Comparison of ENCODE assay signal across 15 cellular contexts in the genomic region with DNA sequence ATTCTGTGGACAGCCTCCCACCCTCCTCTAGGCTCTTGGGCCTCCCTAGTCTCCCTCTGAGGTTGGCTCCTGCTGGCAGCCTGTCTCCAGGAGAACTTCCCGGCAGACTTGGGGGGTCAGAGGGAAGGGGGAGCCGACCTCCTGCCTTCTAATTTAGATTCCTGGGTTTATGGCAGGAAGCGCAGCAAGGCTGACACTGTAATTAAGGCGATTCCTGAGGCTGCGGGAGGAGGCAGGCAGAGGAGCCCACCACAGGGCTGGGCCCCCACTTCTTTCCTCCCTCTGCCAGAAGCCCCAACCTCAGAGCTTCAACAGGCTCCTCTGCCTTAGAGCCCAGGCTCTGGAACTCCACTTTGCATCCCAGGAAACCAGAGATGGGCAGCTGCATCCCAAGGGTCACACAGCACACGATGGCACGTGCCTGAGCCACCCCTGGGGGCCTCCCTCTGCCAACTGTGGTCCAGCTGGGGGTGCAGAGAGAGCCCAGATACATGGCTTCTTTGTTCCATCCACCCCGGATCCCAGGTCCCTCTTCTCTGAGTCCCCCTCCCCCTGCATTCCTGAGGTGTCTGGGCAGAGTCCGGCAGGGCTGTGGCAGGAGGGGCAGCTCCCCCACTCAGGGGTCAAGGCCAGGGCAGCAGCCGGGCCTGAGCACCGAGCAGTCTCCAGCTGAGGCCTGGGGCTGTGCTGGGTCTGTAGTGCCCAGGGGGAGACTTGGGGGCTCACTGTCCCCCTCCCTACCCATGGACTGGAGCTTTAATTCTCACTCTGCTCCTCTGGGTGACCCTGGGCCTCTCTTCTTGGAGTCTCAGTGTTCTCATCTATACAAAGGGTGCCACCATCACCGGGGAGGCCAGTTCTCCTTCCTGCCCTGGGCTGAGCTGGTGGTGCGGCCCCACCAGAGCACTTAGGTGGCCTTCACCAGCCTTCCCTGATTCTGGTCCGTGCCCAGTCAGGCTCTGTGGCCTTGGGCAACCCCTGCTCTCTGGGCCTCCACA. TPM values are rescaled to one million over a fixed set of nuclear protein-coding genes. Genes with fewer than 3 reads are reported as not detected.
DNase-seq lines count a peak whose midpoint lies in the region; ATAC-seq, FAIRE-seq and TF ChIP-seq lines count a peak whose summit lies in the region.
"Had no signal": no experiment of that assay in that cellular context is flagged by ENCODE, and none has a peak within 500 bp of the region (broad histone marks: within the 10 kb centered on the region; RNA-seq: fewer than 3 reads in every experiment).

No MANE protein-coding gene starts in this region.

- no peaks in the 10 kb centered on the region for H3K9me3 ChIP-seq in HEK293 (ENCODE audit: control insufficient read depth, insufficient read depth, low read depth, low read length)
- H3K9me3 ChIP-seq in astrocyte (ENCODE audit: insufficient read depth, low read depth, low read length): no peaks in the 10 kb centered on the region
- peaks cover 8% of the 10 kb centered on the region for H3K9me3 ChIP-seq in HepG2 (ENCODE audit: low read length)
- no peaks in the 10 kb centered on the region for H3K9me3 ChIP-seq in testis
- H3K9me3 ChIP-seq in sigmoid colon: peaks cover 0 to 8% (median 5%) of the 10 kb centered on the region in 4 donors
- no peaks in the 10 kb centered on the region for H3K9me3 ChIP-seq in colonic mucosa

- no peaks in the 10 kb centered on the region for H4K20me1 ChIP-seq in astrocyte (ENCODE audit: insufficient read depth, low read length)
- H4K20me1 ChIP-seq in HepG2 (ENCODE audit: insufficient read depth, low read length): no peaks in the 10 kb centered on the region

- no peak for TF ChIP-seq POLR2A in HepG2 (IDR thresholded peaks at IDR 0.05; ENCODE audit: insufficient read depth in 1 of 2, low read depth in 2 of 2, low read length in 2 of 2)
- TF ChIP-seq POLR2A in testis (IDR thresholded peaks at IDR 0.05): no peak
- no peak for TF ChIP-seq POLR2A in sigmoid colon (IDR thresholded peaks at IDR 0.05)

- peak; percentile 53 for ATAC-seq in HepG2
- ATAC-seq: CD8-positive, alpha-beta T cell had no signal

- H3K4me1 ChIP-seq in HEK293 (ENCODE audit: control insufficient read depth, insufficient read depth, low read length) (no peaks in the 10 kb centered on the region), astrocyte (ENCODE audit: insufficient read depth, low read length) (peaks cover 34% of the 10 kb centered on the region), HepG2 (ENCODE audit: insufficient read depth, low read length) (peaks cover 79% of the 10 kb centered on the region), testis (peaks cover 25% of the 10 kb centered on the region), sigmoid colon (peaks cover 0 to 19% (median 3%) of the 10 kb centered on the region in 4 donors), colonic mucosa (no peaks in the 10 kb centered on the region)

- no peak overlapping the region for H3K4me3 ChIP-seq in HEK293 (ENCODE audit: low read depth, low read length)
- H3K4me3 ChIP-seq in astrocyte (ENCODE audit: insufficient read depth, low read depth, low read length): no peak overlapping the region
- peak overlapping the region in 1 of 3 experiments; percentile 36; a peak in 1 of 6 replicates for H3K4me3 ChIP-seq in HepG2 (replicated peaks in 1 of 3; ENCODE audit: insufficient read depth in 1 of 3, low read depth in 2 of 3, low read length in 3 of 3)
- no peak overlapping the region for H3K4me3 ChIP-seq in testis
- H3K4me3 ChIP-seq in sigmoid colon: no peak overlapping the region
- H3K4me3 ChIP-seq in colonic mucosa: no peak overlapping the region
- H3K4me3 ChIP-seq: skin epidermis had no signal

- no peaks in the 10 kb centered on the region for H3K27me3 Mint-ChIP-seq in astrocyte (ENCODE audit: low read depth, unreplicated experiment)

- FAIRE-seq in astrocyte (lab: Jason Lieb, UNC) (no peak), HepG2 (lab: Jason Lieb, UNC) (peak; percentile 67)

- peak overlapping the region; percentile 75 for H3K27ac Mint-ChIP-seq in astrocyte (ENCODE audit: unreplicated experiment)
- H3K27ac Mint-ChIP-seq: activated naive CD4-positive, alpha-beta T cell treated with anti-CD3 and anti-CD28 coated beads for 36 hours; CD8-positive, alpha-beta T cell had no signal

- TF ChIP-seq CTCF in HEK293 (tag by site-specific recombination; IDR thresholded peaks at IDR 0.05): no peak
- TF ChIP-seq CTCF in astrocyte (IDR thresholded peaks at IDR 0.05; ENCODE audit: insufficient read depth, low read depth, low read length): no peak
- no peak; the same call in 1 of the 2 replicates for TF ChIP-seq CTCF in HepG2 (CRISPR knock-in tag; IDR thresholded peaks at IDR 0.05)
- TF ChIP-seq CTCF in testis (IDR thresholded peaks at IDR 0.05): no peak
- no peak for TF ChIP-seq CTCF in sigmoid colon (IDR thresholded peaks at IDR 0.05)
- no peak for TF ChIP-seq CTCF in colonic mucosa (IDR thresholded peaks at IDR 0.05)

- TF ChIP-seq RAD21 in HepG2 (CRISPR knock-in tag; IDR thresholded peaks at IDR 0.05): no peak

- H3K4me2 ChIP-seq in astrocyte (ENCODE audit: low read length): peak overlapping the region; percentile 48
- H3K4me2 ChIP-seq in HepG2 (ENCODE audit: low read depth, low read length): peak overlapping the region; percentile 74

- H3K36me3 Mint-ChIP-seq in astrocyte (ENCODE audit: low read depth, unreplicated experiment): peaks cover 2% of the 10 kb centered on the region
- H3K36me3 Mint-ChIP-seq: CD8-positive, alpha-beta T cell had no signal

- H3K4me3 Mint-ChIP-seq in astrocyte (ENCODE audit: unreplicated experiment): no peak overlapping the region
- H3K4me3 Mint-ChIP-seq: activated naive CD4-positive, alpha-beta T cell treated with anti-CD3 and anti-CD28 coated beads for 36 hours; CD8-positive, alpha-beta T cell; central memory CD8-positive, alpha-beta T cell had no signal

- H3K36me3 ChIP-seq in HEK293 (ENCODE audit: control insufficient read depth in 2 of 2, insufficient read depth in 1 of 2, low read length in 2 of 2) (no peaks in the 10 kb centered on the region), astrocyte (ENCODE audit: insufficient read depth, low read length) (no peaks in the 10 kb centered on the region), HepG2 (replicated peaks in 1 of 2; ENCODE audit: control insufficient read depth in 1 of 2, insufficient read depth in 2 of 2, low read length in 2 of 2) (no peaks in the 10 kb centered on the region), testis (ENCODE audit: low read depth, missing control alignments) (no peaks in the 10 kb centered on the region), sigmoid colon (no peaks in the 10 kb centered on the region), colonic mucosa (no peaks in the 10 kb centered on the region)

- H3K79me2 ChIP-seq in astrocyte (ENCODE audit: insufficient read depth, low read length): no peaks in the 10 kb centered on the region
- H3K79me2 ChIP-seq in HepG2 (ENCODE audit: insufficient read depth, low read length): no peaks in the 10 kb centered on the region

- 3% methylated on average over 4 of the region's 14 CpGs for WGBS in HepG2 (ENCODE audit: low lambda C conversion rate)
- 45 to 65% methylated on average over 7 to 14 of the region's 14 CpGs for WGBS in testis, 2 donors
- WGBS in sigmoid colon, 2 donors: 57 to 74% methylated on average over 14 of the region's 14 CpGs

- BruUV-seq in HepG2 (replicated peaks; lab: Mats Ljungman, UMichigan): no TSS peak

- H3K27me3 ChIP-seq in astrocyte (ENCODE audit: insufficient read depth, low read length) (no peaks in the 10 kb centered on the region), HepG2 (ENCODE audit: control insufficient read depth in 1 of 2, insufficient read depth in 2 of 2, low read length in 2 of 2) (peaks cover 5 to 16% of the 10 kb centered on the region in 2 experiments; a peak in 4 of 5 replicates), testis (no peaks in the 10 kb centered on the region), sigmoid colon (no peaks in the 10 kb centered on the region), colonic mucosa (no peaks in the 10 kb centered on the region)

- peaks cover 11% of the 10 kb centered on the region for H3K9me3 Mint-ChIP-seq in astrocyte (ENCODE audit: unreplicated experiment)

- intact Hi-C loops in HepG2 (cut with micrococcal nuclease; ENCODE audit: unreplicated experiment): loop anchor here (2.0 kb wide), 2 partner anchors 16 to 30 kb away; no protein-coding TSS in a partner anchor
- intact Hi-C loops in testis (cut with DNase I; ENCODE audit: low total_unique reads): no loop called here
- intact Hi-C loops in sigmoid colon (cut with DNase I): no loop called here
- intact Hi-C loops in colonic mucosa (cut with DNase I): no loop called here

- POLR2A ChIA-PET in HEK293 (lab: Yijun Ruan, JAX) (interaction anchor here (0.8 to 1.5 kb wide), 3 partner anchors 30 to 43 kb away, joined by 3 read pairs; partner anchors contain the start of gene EPHA2), HepG2 (lab: Yijun Ruan, JAX) (interaction anchor here (0.9 to 2.2 kb wide), 5 partner anchors 9 to 69 kb away, joined by 3 to 13 read pairs (median 5); partner anchors contain the start of gene EPHA2)

- peaks cover 36% of the 10 kb centered on the region for H3K4me1 Mint-ChIP-seq in astrocyte (ENCODE audit: low read depth, unreplicated experiment)

- peak overlapping the region; percentile 52 for H3K9ac ChIP-seq in astrocyte (ENCODE audit: low read length)
- H3K9ac ChIP-seq in HepG2 (ENCODE audit: insufficient read depth, low read depth, low read length): no peak overlapping the region
- no peak overlapping the region for H3K9ac ChIP-seq in colonic mucosa (ENCODE audit: low read depth in 2 of 2, low read length in 2 of 2)

- in situ Hi-C loops in HepG2 (cut with HindIII; ENCODE audit: extremely low pct_ligation_motif_present, low pct_unique_long_range_greater_than_20kb): no loop called here

- TF ChIP-seq EP300 in HepG2 (IDR thresholded peaks at IDR 0.05; ENCODE audit: low read depth in 2 of 2, low read length in 2 of 2) (peak; percentile 78 to 87; a peak in 2 of 4 replicates), HepG2 (CRISPR knock-in tag; IDR thresholded peaks at IDR 0.05; ENCODE audit: borderline replicate concordance) (peak; percentile 82; the same call in 1 of the 2 replicates), sigmoid colon (IDR thresholded peaks at IDR 0.05) (no peak)

- DNase-seq in astrocyte (ENCODE audit: low read depth) (peak; percentile 49), HepG2 (ENCODE audit: low spot score) (peak; percentile 90), testis (peak; percentile 71), sigmoid colon (no peak), pons (ENCODE audit: low spot score) (no peak), colonic mucosa (no peak)
- DNase-seq in stimulated activated CD4-positive, alpha-beta T cell treated with anti-CD3 and anti-CD28 coated beads, Interleukin-1b, Interleukin-23, amount 100 ng/mL, for 48 hours: no peak
- DNase-seq: activated naive CD4-positive, alpha-beta T cell treated with anti-CD3 and anti-CD28 coated beads for 36 hours; CD8-positive, alpha-beta T cell; KG1; Right ventricle myocardium superior had no signal

- no peak overlapping the region for H3K27ac ChIP-seq in HEK293 (ENCODE audit: extremely low read depth, low read depth, low read length)
- H3K27ac ChIP-seq in astrocyte (ENCODE audit: low read depth, low read length): no peak overlapping the region
- H3K27ac ChIP-seq in HepG2 (ENCODE audit: extremely low read length, insufficient read depth, low read length): no peak overlapping the region
- H3K27ac ChIP-seq in testis: peak overlapping the region in 1 of 2 donors; percentile 8
- no peak overlapping the region for H3K27ac ChIP-seq in sigmoid colon
- H3K27ac ChIP-seq in colonic mucosa: no peak overlapping the region
- H3K27ac ChIP-seq: epithelial cell of prostate had no signal

- CTCF ChIA-PET in HEK293 (lab: Yijun Ruan, JAX): interaction anchor here (0.9 to 2.5 kb wide), 3 partner anchors 8 to 73 kb away, joined by 3 to 12 read pairs (median 4); no protein-coding TSS in a partner anchor
- CTCF ChIA-PET in HepG2 (lab: Yijun Ruan, JAX; ENCODE audit: low intra/inter-chr PET ratio, low total read pairs): no interaction called here

- H2AFZ ChIP-seq in astrocyte (ENCODE audit: low read depth, low read length) (peak overlapping the region; percentile 26), HepG2 (ENCODE audit: low read length) (no peak overlapping the region)

RNA-seq across cellular contexts. Expression of gene FAM131C, which starts 39.4 kb away (rescaled TPM):
- total RNA-seq in astrocyte: 0.11 and 0.38 TPM in 2 replicates
- total RNA-seq in HepG2 (2016; rRNA removed; fragmentation: Illumina TruSeq; extraction: Trizol): not detected in 2 replicates
- total RNA-seq in HepG2 (2016; cell fraction: cytosol; rRNA removed; fragmentation: Illumina TruSeq; extraction: Trizol; ENCODE audit: low read depth): not detected in 2 replicates
- not detected in 2 replicates for total RNA-seq in HepG2 (2016; cell fraction: insoluble cytoplasmic fraction; rRNA removed; fragmentation: Illumina TruSeq; extraction: Trizol)
- total RNA-seq in HepG2 (2016; cell fraction: membrane; rRNA removed; fragmentation: Illumina TruSeq; extraction: Trizol): not detected in 2 replicates
- total RNA-seq in HepG2 (2016; cell fraction: nucleus; rRNA removed; fragmentation: Illumina TruSeq; extraction: Trizol): not detected in 2 replicates
- 0.07 and 0.10 TPM in 2 replicates for polyA plus RNA-seq in HepG2 (2011; rRNA removed)
- polyA plus RNA-seq in HepG2 (2011; cell fraction: cytosol; rRNA removed): 0.06 and 0.11 TPM in 2 replicates
- 0.10 and 0.17 TPM in 2 replicates for polyA plus RNA-seq in HepG2 (2011; cell fraction: nucleus; rRNA removed)
- polyA plus RNA-seq in HepG2 (2012): 0.13 and 0.69 TPM in 2 replicates
- polyA plus RNA-seq in HepG2 (2016; cell fraction: cytosol; fragmentation: Illumina TruSeq; extraction: Trizol; ENCODE audit: low read depth): not detected in 2 replicates
- not detected in 2 replicates for polyA plus RNA-seq in HepG2 (2016; cell fraction: insoluble cytoplasmic fraction; fragmentation: Illumina TruSeq; extraction: Trizol; ENCODE audit: low read depth)
- 0.09 TPM in 1 of 2 replicates, not detected in the other for polyA plus RNA-seq in HepG2 (2016; cell fraction: membrane; fragmentation: Illumina TruSeq; extraction: Trizol; ENCODE audit: low read depth)
- not detected in 2 replicates for polyA plus RNA-seq in HepG2 (2016; cell fraction: nucleus; fragmentation: Illumina TruSeq; extraction: Trizol; ENCODE audit: insufficient read depth, low read depth)
- polyA minus RNA-seq in HepG2 (2011; rRNA and poly(A)+ RNA removed; ENCODE audit: low replicate concordance): 0.22 and 1.1 TPM in 2 replicates
- not detected in 2 replicates for polyA minus RNA-seq in HepG2 (2011; cell fraction: cytosol; rRNA and poly(A)+ RNA removed)
- not detected in 2 replicates for polyA minus RNA-seq in HepG2 (2011; cell fraction: nucleus; rRNA and poly(A)+ RNA removed)
- 1 to 10 TPM in 1 of 2 donors, under 1 TPM in 1; 0.87 to 1.2 TPM for total RNA-seq in testis
- 0.42 TPM for polyA plus RNA-seq in testis (ENCODE audit: insufficient read depth, low read depth, low replicate concordance)
- total RNA-seq in sigmoid colon: under 1 TPM in 1 of 4 donors, not detected in 3; 0.81 TPM
- polyA plus RNA-seq in sigmoid colon: under 1 TPM in 1 of 3 donors, not detected in 2; 0.12 TPM
- under 1 TPM in 1 of 2 donors, not detected in 1; 0.21 TPM for total RNA-seq in colonic mucosa
- total RNA-seq: activated naive CD4-positive, alpha-beta T cell treated with anti-CD3 and anti-CD28 coated beads for 36 hours; CD8-positive, alpha-beta T cell had no signal

RNA-seq across cellular contexts. Expression of gene EPHA2, which starts 43.0 kb away (rescaled TPM):
- total RNA-seq in astrocyte (117 and 140 TPM in 2 replicates), HepG2 (2016; rRNA removed; fragmentation: Illumina TruSeq; extraction: Trizol) (15.5 and 33.6 TPM in 2 replicates), testis (10 to 100 TPM in 1 of 2 donors, 1 to 10 TPM in 1; 5.7 to 14.1 TPM), sigmoid colon (1 to 10 TPM; 3.3 to 6.4 (median 4.9) TPM), colonic mucosa (10 to 100 TPM; 15.7 to 40.8 TPM)
- 6.7 and 7.8 TPM in 2 replicates for total RNA-seq in HepG2 (2016; cell fraction: cytosol; rRNA removed; fragmentation: Illumina TruSeq; extraction: Trizol; ENCODE audit: low read depth)
- total RNA-seq in HepG2 (2016; cell fraction: insoluble cytoplasmic fraction; rRNA removed; fragmentation: Illumina TruSeq; extraction: Trizol): 10.8 and 35.8 TPM in 2 replicates
- 14.9 and 16.9 TPM in 2 replicates for total RNA-seq in HepG2 (2016; cell fraction: membrane; rRNA removed; fragmentation: Illumina TruSeq; extraction: Trizol)
- 41.9 and 47.9 TPM in 2 replicates for total RNA-seq in HepG2 (2016; cell fraction: nucleus; rRNA removed; fragmentation: Illumina TruSeq; extraction: Trizol)
- polyA plus RNA-seq in HepG2 (2011; rRNA removed) (53.6 and 62.5 TPM in 2 replicates), testis (ENCODE audit: insufficient read depth, low read depth, low replicate concordance) (5.1 TPM), sigmoid colon (10 to 100 TPM in 1 of 3 donors, 1 to 10 TPM in 2; 6.0 to 24.7 (median 9.9) TPM)
- 39.1 and 62.9 TPM in 2 replicates for polyA plus RNA-seq in HepG2 (2011; cell fraction: cytosol; rRNA removed)
- 163 and 212 TPM in 2 replicates for polyA plus RNA-seq in HepG2 (2011; cell fraction: nucleus; rRNA removed)
- polyA plus RNA-seq in HepG2 (2012): 25.4 and 56.3 TPM in 2 replicates
- polyA plus RNA-seq in HepG2 (2016; cell fraction: cytosol; fragmentation: Illumina TruSeq; extraction: Trizol; ENCODE audit: low read depth): 2.1 and 2.2 TPM in 2 replicates
- 11.5 and 14.9 TPM in 2 replicates for polyA plus RNA-seq in HepG2 (2016; cell fraction: insoluble cytoplasmic fraction; fragmentation: Illumina TruSeq; extraction: Trizol; ENCODE audit: low read depth)
- polyA plus RNA-seq in HepG2 (2016; cell fraction: membrane; fragmentation: Illumina TruSeq; extraction: Trizol; ENCODE audit: low read depth): 5.7 and 6.8 TPM in 2 replicates
- 84.4 and 87.2 TPM in 2 replicates for polyA plus RNA-seq in HepG2 (2016; cell fraction: nucleus; fragmentation: Illumina TruSeq; extraction: Trizol; ENCODE audit: insufficient read depth, low read depth)
- 69.9 and 218 TPM in 2 replicates for polyA minus RNA-seq in HepG2 (2011; rRNA and poly(A)+ RNA removed; ENCODE audit: low replicate concordance)
- 72.7 and 86.9 TPM in 2 replicates for polyA minus RNA-seq in HepG2 (2011; cell fraction: cytosol; rRNA and poly(A)+ RNA removed)
- 65.6 and 79.3 TPM in 2 replicates for polyA minus RNA-seq in HepG2 (2011; cell fraction: nucleus; rRNA and poly(A)+ RNA removed)
- total RNA-seq: CD8-positive, alpha-beta T cell had no signal

Comparison
In these comparisons a context has a peak if more than half of its experiments do, and no peak if none do; other contexts are left out.
1. DNase-seq: peak in astrocyte (single experiment), HepG2 (single experiment) and testis (single experiment); none in sigmoid colon (single experiment), pons (single experiment), stimulated activated CD4-positive, alpha-beta T cell treated with anti-CD3 and anti-CD28 coated beads, Interleukin-1b, Interleukin-23, amount 100 ng/mL, for 48 hours (single experiment) and colonic mucosa (single experiment).
2. Of the 63 proteins assayed by ChIP-seq in both HepG2 and HEK293: peak only in HepG2: ATF2, PATZ1, ZBTB10, ZNF350, ZNF362, ZNF580 and 2 more; only in HEK293: none; in both: none; in neither: 54; mixed calls (peak in some experiments, not most) for 1.